8 cellular contexts compared by ENCODE assay signal in the genomic region with DNA sequence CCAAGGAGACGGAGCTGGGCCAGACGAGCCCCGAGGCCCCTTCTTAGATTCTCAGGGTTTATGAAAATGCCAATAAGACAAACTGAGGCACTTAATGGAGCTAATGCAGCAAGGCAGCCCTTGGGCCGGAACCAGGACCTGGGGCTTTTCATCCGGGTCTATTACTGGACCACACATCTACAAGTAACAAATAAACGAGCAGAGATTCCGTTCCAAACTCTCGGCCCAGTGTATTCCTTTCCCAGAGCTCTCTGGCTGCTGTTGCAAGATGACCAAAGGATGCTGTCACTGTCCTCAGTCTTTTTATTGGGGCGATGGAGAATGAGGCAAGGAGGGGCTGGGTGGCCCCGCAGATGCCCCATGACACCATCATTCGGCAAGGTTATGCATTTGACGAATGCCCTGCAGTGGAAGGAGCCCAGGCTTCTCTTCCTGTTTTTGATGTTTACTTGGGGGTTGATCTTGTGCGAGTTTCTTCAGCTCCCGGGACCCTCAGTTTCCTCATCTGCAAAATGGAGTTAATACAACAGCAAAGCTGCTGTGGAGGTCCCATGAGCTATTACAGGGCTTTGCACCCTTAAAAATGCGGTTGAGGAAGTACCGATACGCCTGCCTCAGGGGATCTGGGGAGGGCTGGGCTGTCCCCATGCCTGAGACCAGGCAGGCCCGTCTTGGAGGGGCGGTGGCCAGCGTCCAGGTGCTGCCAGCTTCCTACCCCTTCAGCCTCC. TPM values are rescaled to one million over a fixed set of nuclear protein-coding genes. Genes with fewer than 3 reads are reported as not detected.
DNase-seq lines count a peak whose midpoint lies in the region; ATAC-seq and TF ChIP-seq lines count a peak whose summit lies in the region.

No MANE protein-coding gene starts in this region.

- DNase-seq in CD4-positive, alpha-beta memory T cell, result no peak
- DNase-seq in neural crest cell (ENCODE audit: low read depth, low spot score), result no peak
- no peak for DNase-seq in NCI-H146 treated with DMSO at 0.1 percent for 48 hours (lab: John Stamatoyannopoulos, UW; ENCODE audit: unreplicated experiment)
- no peak for DNase-seq in activated effector memory CD4-positive, alpha-beta T cell treated with anti-CD3 and anti-CD28 coated beads, Interleukin-2, amount 50 U/mL, for 16 hours
- no peak for DNase-seq in effector CD8-positive, alpha-beta T cell (lab: John Stamatoyannopoulos, UW)
- no peak for DNase-seq in occipital lobe (lab: John Stamatoyannopoulos, UW)

- peaks cover 0 to 3% (median 0%) of the 10 kb centered on the region in 8 donors for H3K9me3 Mint-ChIP-seq in CD4-positive, alpha-beta memory T cell
- no peaks in the 10 kb centered on the region for H3K9me3 Mint-ChIP-seq in neural crest cell

- H3K9me3 ChIP-seq in CD4-positive, alpha-beta memory T cell (ENCODE audit: control insufficient read depth in 1 of 2, low read length in 2 of 2), result no peaks in the 10 kb centered on the region
- H3K9me3 ChIP-seq in duodenal mucosa (ENCODE audit: control insufficient read depth in 1 of 2, low read length in 2 of 2), result no peaks in the 10 kb centered on the region

- peaks cover 34 to 39% of the 10 kb centered on the region in 2 donors for H3K27me3 Mint-ChIP-seq in CD4-positive, alpha-beta memory T cell
- H3K27me3 Mint-ChIP-seq in neural crest cell (ENCODE audit: low read depth), result peaks cover 58% of the 10 kb centered on the region

- POLR2A ChIA-PET in CD4-positive, alpha-beta memory T cell (lab: Charles Lee; ENCODE audit: partially characterized antibody), result no interaction called here

- H3K4me3 ChIP-seq in CD4-positive, alpha-beta memory T cell (ENCODE audit: low read length in 2 of 2), result peak overlapping the region in 1 of 2 donors; percentile 47
- H3K4me3 ChIP-seq in duodenal mucosa (ENCODE audit: low read depth in 1 of 2, low read length in 2 of 2), result peak overlapping the region; percentile 63 to 67

- peaks cover 4 to 35% (median 16%) of the 10 kb centered on the region in 4 donors for H3K4me1 Mint-ChIP-seq in CD4-positive, alpha-beta memory T cell
- peaks cover 18% of the 10 kb centered on the region for H3K4me1 Mint-ChIP-seq in neural crest cell

- no peak overlapping the region for H3K27ac ChIP-seq in CD4-positive, alpha-beta memory T cell (ENCODE audit: low read depth, low read length)
- H3K27ac ChIP-seq in duodenal mucosa (ENCODE audit: low read depth, low read length), result no peak overlapping the region

- TF ChIP-seq CTCF in neural crest cell (conservative IDR thresholded peaks at IDR 0.05), result no peak

- peaks cover 22% of the 10 kb centered on the region for H3K4me1 ChIP-seq in CD4-positive, alpha-beta memory T cell (ENCODE audit: insufficient read depth, low read length)
- H3K4me1 ChIP-seq in duodenal mucosa (ENCODE audit: control insufficient read depth in 1 of 2, insufficient read depth in 2 of 2, low read length in 2 of 2), result peaks cover 30% of the 10 kb centered on the region in 2 donors

- CTCF ChIA-PET in CD4-positive, alpha-beta memory T cell (lab: Charles Lee; ENCODE audit: partially characterized antibody), result interaction anchor here (1.0 kb wide), 1 partner anchor 23 kb away, joined by 4 read pairs; no protein-coding TSS in a partner anchor

- intact Hi-C loops in CD4-positive, alpha-beta memory T cell (cut with micrococcal nuclease), result no loop called here

- H3K9ac ChIP-seq in duodenal mucosa (ENCODE audit: low read depth in 1 of 2, low read length in 2 of 2), result peak overlapping the region; percentile 39 to 47

- H3K36me3 Mint-ChIP-seq in CD4-positive, alpha-beta memory T cell, result peaks cover 3 to 5% of the 10 kb centered on the region in 2 donors
- no peaks in the 10 kb centered on the region for H3K36me3 Mint-ChIP-seq in neural crest cell (ENCODE audit: low read depth)

- ATAC-seq in HG03095 (IDR thresholded peaks at IDR 0.05; ENCODE audit: unreplicated experiment), result peak; percentile 11

- H3K27me3 ChIP-seq in CD4-positive, alpha-beta memory T cell (ENCODE audit: insufficient read depth, low read length), result peaks cover 34% of the 10 kb centered on the region
- H3K27me3 ChIP-seq in duodenal mucosa (ENCODE audit: control insufficient read depth in 1 of 2, insufficient read depth in 2 of 2, low read length in 2 of 2), result peaks cover 21 to 24% of the 10 kb centered on the region in 2 donors

- H3K27ac Mint-ChIP-seq in CD4-positive, alpha-beta memory T cell, result no peak overlapping the region
- H3K27ac Mint-ChIP-seq in neural crest cell (ENCODE audit: unreplicated experiment), result no peak overlapping the region

- H3K4me3 Mint-ChIP-seq in CD4-positive, alpha-beta memory T cell, result peak overlapping the region; percentile 36 to 74 (median 68)
- peak overlapping the region; percentile 84 for H3K4me3 Mint-ChIP-seq in neural crest cell

- no peaks in the 10 kb centered on the region for H3K36me3 ChIP-seq in CD4-positive, alpha-beta memory T cell (ENCODE audit: insufficient read depth, low read length)
- no peaks in the 10 kb centered on the region for H3K36me3 ChIP-seq in duodenal mucosa (ENCODE audit: control insufficient read depth in 1 of 2, insufficient read depth in 2 of 2, low read length in 2 of 2)

RNA-seq across cellular contexts. Expression of gene NTN1, which starts 1.1 kb away (rescaled TPM):
- total RNA-seq in CD4-positive, alpha-beta memory T cell, result not detected
- under 1 TPM in 1 of 2 donors, not detected in 1; 0.02 TPM for polyA plus RNA-seq in CD4-positive, alpha-beta memory T cell
- total RNA-seq in neural crest cell (10.1 and 10.3 TPM in 2 replicates), occipital lobe (1.1 TPM)

RNA-seq across cellular contexts. Expression of gene PIK3R5, which starts 54.8 kb away (rescaled TPM):
- total RNA-seq in CD4-positive, alpha-beta memory T cell, result 10 to 100 TPM; 85.1 to 89.4 TPM
- polyA plus RNA-seq in CD4-positive, alpha-beta memory T cell, result 10 to 100 TPM; 18.5 to 62.0 TPM
- total RNA-seq in neural crest cell, result 0.52 and 1.4 TPM in 2 replicates
- total RNA-seq in occipital lobe, result 0.62 TPM

Comparison
In these comparisons a context has a peak if more than half of its experiments do, and no peak if none do; other contexts are left out.
1. RNA of gene PIK3R5, which starts 54.8 kb away (total RNA-seq): 85.1 to 89.4 TPM in CD4-positive, alpha-beta memory T cell; 0.52 to 1.4 TPM in neural crest cell and 0.62 TPM in occipital lobe (single experiment); every median in the first group is over 10 times any median in the second.